In genomic region chr3:133928903-133929607, GRCh38 we compare ENCODE assay signal across 21 cellular contexts. TPM values are rescaled to one million over a fixed set of nuclear protein-coding genes. Genes with fewer than 3 reads are reported as not detected.
DNase-seq lines count a peak whose midpoint lies in the region; ATAC-seq, FAIRE-seq and TF ChIP-seq lines count a peak whose summit lies in the region.
"Had no signal": no experiment of that assay in that cellular context is flagged by ENCODE, and none has a peak within 500 bp of the region (broad histone marks: within the 10 kb centered on the region; RNA-seq: fewer than 3 reads in every experiment).

No MANE protein-coding gene starts in this region.

- ATAC-seq in CD4-positive, alpha-beta T cell (ENCODE audit: poor library complexity), result no peak
- no peak for ATAC-seq in heart left ventricle

- no peak for TF ChIP-seq CTCF in CD4-positive, alpha-beta T cell (IDR thresholded peaks at IDR 0.05)
- TF ChIP-seq CTCF in H1 (IDR thresholded peaks at IDR 0.05; ENCODE audit: control extremely low read depth in 1 of 3, insufficient read depth in 1 of 3, low read depth in 1 of 3, low read length in 3 of 3) (no peak), nephron (IDR thresholded peaks at IDR 0.05; ENCODE audit: unreplicated experiment in 3 of 3) (no peak), heart left ventricle (IDR thresholded peaks at IDR 0.05) (no peak)

- H4K20me1 ChIP-seq in H1 (replicated peaks in 1 of 2; ENCODE audit: control insufficient read depth in 1 of 2, insufficient read depth in 2 of 2, low read length in 2 of 2), result no peaks in the 10 kb centered on the region

- 0 out of 2 replicates have a peak overlapping the region, but pooled peaks have one; percentile 31 for H2BK12ac ChIP-seq in H1 (ENCODE audit: low read depth, low read length)

- H3K56ac ChIP-seq in H1 (replicated peaks; ENCODE audit: insufficient read length, low read depth, low read length), result no peak overlapping the region

- no peaks in the 10 kb centered on the region for H3K36me3 Mint-ChIP-seq in CD4-positive, alpha-beta T cell (ENCODE audit: low read depth)
- H3K36me3 Mint-ChIP-seq in nephron (ENCODE audit: low read depth), result peaks cover 7% of the 10 kb centered on the region
- H3K36me3 Mint-ChIP-seq: stimulated activated memory B cell treated with anti-CD40 and anti-IgM and Interleukin-4, amounts not matched to agents 10 μg/mL and 1 μg/mL and 100 μg/mL, for 72 hours had no signal

- no peak overlapping the region for H3K4ac ChIP-seq in H1 (replicated peaks; ENCODE audit: insufficient read length, low read depth, low read length)

- no peak overlapping the region for H3K23ac ChIP-seq in H1 (ENCODE audit: insufficient read length)

- no peak overlapping the region for H3K9ac ChIP-seq in H1 (replicated peaks in 1 of 4; ENCODE audit: extremely low read depth in 1 of 4, low read depth in 3 of 4, low read length in 3 of 4)

- no peak overlapping the region for H2BK20ac ChIP-seq in H1 (ENCODE audit: low read length)

- CTCF ChIA-PET in CD4-positive, alpha-beta T cell (lab: Charles Lee), result no interaction called here
- CTCF ChIA-PET in H1 (lab: Charles Lee; ENCODE audit: partially characterized antibody), result interaction anchor here (0.6 to 5.1 kb wide), 34 partner anchors 9 to 555 kb away, joined by 3 to 38 read pairs (median 4); no protein-coding TSS in a partner anchor

- no peak overlapping the region for H3K14ac ChIP-seq in H1 (ENCODE audit: insufficient read length)

- POLR2A ChIA-PET in CD4-positive, alpha-beta T cell (lab: Charles Lee), result no interaction called here
- POLR2A ChIA-PET in H1 (lab: Charles Lee; ENCODE audit: partially characterized antibody), result interaction anchor here (0.7 kb wide), 1 partner anchor 278 kb away, joined by 3 read pairs; no protein-coding TSS in a partner anchor

- H3K79me1 ChIP-seq in H1 (ENCODE audit: low read depth, low read length), result no peaks in the 10 kb centered on the region

- no peak overlapping the region for H3K18ac ChIP-seq in H1 (ENCODE audit: extremely low read depth, low read length)

- no peak overlapping the region for H2BK15ac ChIP-seq in H1 (ENCODE audit: low read length)

- peak overlapping the region; percentile 48 for H3K4me3 Mint-ChIP-seq in CD4-positive, alpha-beta T cell
- H3K4me3 Mint-ChIP-seq in nephron, result peak overlapping the region; percentile 52 to 76 (median 71)
- H3K4me3 Mint-ChIP-seq: stimulated activated memory B cell treated with anti-CD40 and anti-IgM and Interleukin-4, amounts not matched to agents 10 μg/mL and 1 μg/mL and 100 μg/mL, for 72 hours had no signal

- H3K27ac ChIP-seq in CD4-positive, alpha-beta T cell (ENCODE audit: low read depth, low read length), result no peak overlapping the region
- H3K27ac ChIP-seq in H1 (ENCODE audit: low read depth, low read length) (no peak overlapping the region), heart left ventricle (no peak overlapping the region)
- H3K27ac ChIP-seq: adrenal gland, HL-60, Peyer's patch, SJCRH30, skin epidermis, WERI-Rb-1 had no signal

- peaks cover 18% of the 10 kb centered on the region for H3K27me3 Mint-ChIP-seq in CD4-positive, alpha-beta T cell
- H3K27me3 Mint-ChIP-seq in nephron (ENCODE audit: low read depth), result peaks cover 32% of the 10 kb centered on the region

- H3K36me3 ChIP-seq in H1 (ENCODE audit: control insufficient read depth in 2 of 4, insufficient read depth in 4 of 4, low read length in 3 of 4), result no peaks in the 10 kb centered on the region
- H3K36me3 ChIP-seq in heart left ventricle, result no peaks in the 10 kb centered on the region
- H3K36me3 ChIP-seq: adrenal gland, Peyer's patch, SJCRH30, WERI-Rb-1 had no signal

- no peak overlapping the region for H2BK5ac ChIP-seq in H1 (ENCODE audit: low read depth, low read length)

- no peak for DNase-seq in CD4-positive, alpha-beta T cell
- peak; percentile 54 for DNase-seq in ELR (ENCODE audit: low read depth)
- DNase-seq in H1 (ENCODE audit: low read depth in 1 of 2, low spot score in 2 of 2), result peak in 1 of 2 experiments; percentile 32
- no peak for DNase-seq in GM19238 (ENCODE audit: insufficient read length, low spot score)
- no peak for DNase-seq in iPS-NIHi7 (ENCODE audit: extremely low spot score)
- no peak for DNase-seq in heart left ventricle
- DNase-seq in NCI-H69 (lab: John Stamatoyannopoulos, UW), result no peak
- DNase-seq: activated effector memory CD4-positive, alpha-beta T cell treated with anti-CD3 and anti-CD28 coated beads, Interleukin-2, amount 50 U/mL, for 16 hours; cortex of kidney; DMS79 treated with DMSO at 0.1 percent for 48 hours; mesenchymal stem cell; NCI-H1436; SJCRH30; WERI-Rb-1 had no signal

- H3K4me1 ChIP-seq in H1 (replicated peaks in 1 of 4; ENCODE audit: control insufficient read depth in 3 of 4, insufficient read depth in 4 of 4, low read length in 3 of 4) (peaks cover 0 to 9% (median 4%) of the 10 kb centered on the region in 4 experiments; a peak in 5 of 7 replicates), heart left ventricle (peaks cover 0 to 18% (median 8%) of the 10 kb centered on the region in 12 donors)

- no peak overlapping the region for H4K91ac ChIP-seq in H1 (replicated peaks; ENCODE audit: insufficient read length, low read length)

- H3K27me3 ChIP-seq in CD4-positive, alpha-beta T cell (ENCODE audit: control insufficient read depth, insufficient read depth, low read length), result no peaks in the 10 kb centered on the region
- H3K27me3 ChIP-seq in H1 (replicated peaks in 1 of 4; ENCODE audit: control insufficient read depth in 3 of 4, extremely low read depth in 1 of 4, insufficient read depth in 3 of 4, low read length in 3 of 4) (peaks cover 0 to 21% (median 16%) of the 10 kb centered on the region in 4 experiments; a peak in 5 of 7 replicates), heart left ventricle (peaks cover 0 to 3% (median 0%) of the 10 kb centered on the region in 9 donors)
- H3K27me3 ChIP-seq: adrenal gland, Peyer's patch, SJCRH30 had no signal

- no peak for FAIRE-seq in H1 (lab: Jason Lieb, UNC)
- FAIRE-seq: GM12892 had no signal

- H3K23me2 ChIP-seq in H1 (ENCODE audit: low read depth, low read length), result peaks cover 6% of the 10 kb centered on the region

- no peak for TF ChIP-seq POLR2A in H1 (IDR thresholded peaks at IDR 0.05; ENCODE audit: control extremely low read depth in 1 of 2, low read depth in 2 of 2, low read length in 2 of 2)
- TF ChIP-seq POLR2A in heart left ventricle (IDR thresholded peaks at IDR 0.05), result no peak

- no peaks in the 10 kb centered on the region for H3K9me3 ChIP-seq in CD4-positive, alpha-beta T cell (ENCODE audit: control insufficient read depth, low read length)
- H3K9me3 ChIP-seq in H1 (ENCODE audit: insufficient read depth in 2 of 2, low read depth in 1 of 2, low read length in 1 of 2) (no peaks in the 10 kb centered on the region), heart left ventricle (no peaks in the 10 kb centered on the region)
- H3K9me3 ChIP-seq: adrenal gland, Peyer's patch, SJCRH30 had no signal

- peaks cover 7% of the 10 kb centered on the region for H3K4me1 Mint-ChIP-seq in CD4-positive, alpha-beta T cell (ENCODE audit: low read depth)
- peaks cover 6% of the 10 kb centered on the region for H3K4me1 Mint-ChIP-seq in nephron

- intact Hi-C loops in CD4-positive, alpha-beta T cell (cut with DNase I, micrococcal nuclease), result loop anchor here (5.0 kb wide), 1 partner anchor 267 kb away; the partner anchor contains the start of gene TOPBP1 (in 2 of the 2)
- intact Hi-C loops in heart left ventricle (cut with DNase I), result loop anchor here in 8 of 10 donors (2.0 to 10.0 kb wide), 7 partner anchors 110 to 1204 kb away; partner anchors contain the start of genes TOPBP1 (in 4 of the 8) and NPHP3 (in 1 of the 8)

- H3K4me2 ChIP-seq in H1 (ENCODE audit: insufficient read depth in 1 of 2, low read depth in 2 of 2, low read length in 2 of 2), result no peak overlapping the region

- H4K8ac ChIP-seq in H1 (ENCODE audit: extremely low read depth, insufficient read depth, low read length), result no peak overlapping the region

- no peak overlapping the region for H4K5ac ChIP-seq in H1 (ENCODE audit: insufficient read length, low read depth, low read length)

- TF ChIP-seq EP300 in H1 (IDR thresholded peaks at IDR 0.05; ENCODE audit: borderline replicate concordance in 1 of 2, low read depth in 2 of 2, low read length in 2 of 2), result no peak

- H2BK120ac ChIP-seq in H1 (replicated peaks; ENCODE audit: low read depth, low read length), result no peak overlapping the region

- no peak overlapping the region for H2AK5ac ChIP-seq in H1 (ENCODE audit: low read depth, low read length)

- H3K4me3 ChIP-seq in H1 (ENCODE audit: extremely low read depth in 1 of 4, insufficient read depth in 2 of 4, low read depth in 3 of 4, low read length in 4 of 4) (no peak overlapping the region), heart left ventricle (no peak overlapping the region)
- H3K4me3 ChIP-seq: adrenal gland, Peyer's patch, SJCRH30, skin epidermis had no signal

- 93% methylated on average over 11 of the region's 14 CpGs; no CpG with 5 or more reads in 1 of the 2 experiments for WGBS in H1 (ENCODE audit: extremely low coverage in 1 of 2, insufficient coverage in 1 of 2, insufficient read length in 1 of 2, insufficient replicate concordance in 2 of 2, low coverage in 1 of 2, low lambda C conversion rate in 2 of 2, missing lambda C conversion rate in 1 of 2), 2 experiments
- 90 to 96% (median 94%) methylated on average over 14 of the region's 14 CpGs for WGBS in heart left ventricle, 4 donors

- H2AFZ ChIP-seq in H1 (ENCODE audit: low read length), result no peak overlapping the region

- H3K9me3 Mint-ChIP-seq in CD4-positive, alpha-beta T cell, result no peaks in the 10 kb centered on the region
- no peaks in the 10 kb centered on the region for H3K9me3 Mint-ChIP-seq in nephron
- H3K9me3 Mint-ChIP-seq: stimulated activated memory B cell treated with anti-CD40 and anti-IgM and Interleukin-4, amounts not matched to agents 10 μg/mL and 1 μg/mL and 100 μg/mL, for 72 hours had no signal

- no peak for TF ChIP-seq RAD21 in H1 (IDR thresholded peaks at IDR 0.05 in 1 of 2, conservative IDR thresholded peaks at IDR 0.05 in 1 of 2; ENCODE audit: low read depth in 2 of 2, low read length in 2 of 2)

- H3K27ac Mint-ChIP-seq in CD4-positive, alpha-beta T cell, result no peak overlapping the region
- peak overlapping the region in 2 of 3 experiments; percentile 30 to 54 for H3K27ac Mint-ChIP-seq in nephron
- H3K27ac Mint-ChIP-seq: stimulated activated memory B cell treated with anti-CD40 and anti-IgM and Interleukin-4, amounts not matched to agents 10 μg/mL and 1 μg/mL and 100 μg/mL, for 72 hours had no signal

- no peaks in the 10 kb centered on the region for H3K79me2 ChIP-seq in H1 (ENCODE audit: control insufficient read depth in 1 of 2, insufficient read depth in 2 of 2, low read length in 2 of 2)

RNA-seq across cellular contexts. Expression of gene RAB6B, which starts 33.4 kb away (rescaled TPM):
- total RNA-seq in CD4-positive, alpha-beta T cell, result not detected
- total RNA-seq in H1 (2021; fragmentation: NEBNext Ultra II Directional; extraction: Animal tissue kit (Norgen Biotek cat#: 25700)), result 15.6 and 16.8 TPM in 2 replicates
- polyA plus RNA-seq in H1 (2011; rRNA removed) (7.9 and 11.2 TPM in 2 replicates), heart left ventricle (10 to 100 TPM; 15.4 to 23.5 TPM)
- 13.5 TPM for polyA plus RNA-seq in H1 (2011; cell fraction: cytosol; rRNA removed)
- polyA plus RNA-seq in H1 (2011; cell fraction: nucleus; rRNA removed), result 12.7 TPM
- 8.9 to 19.8 TPM (median 16.1 TPM) in 4 replicates for polyA plus RNA-seq in H1 (2012, experiment 1 of 2)
- 4.0 TPM for polyA plus RNA-seq in H1 (2012, experiment 2 of 2)
- polyA plus RNA-seq in H1 (2013, experiment 1 of 2), result 3.0 TPM
- 3.0 TPM for polyA plus RNA-seq in H1 (2013, experiment 2 of 2)
- 11.9 and 16.2 TPM in 2 replicates for polyA minus RNA-seq in H1 (2011; rRNA and poly(A)+ RNA removed)
- 7.3 TPM for polyA minus RNA-seq in H1 (2011; cell fraction: cytosol; rRNA and poly(A)+ RNA removed)
- polyA minus RNA-seq in H1 (2011; cell fraction: nucleus; rRNA and poly(A)+ RNA removed), result 5.5 TPM
- total RNA-seq in heart left ventricle, result 10 to 100 TPM; 12.4 to 57.2 (median 44.6) TPM

Comparison
In these comparisons a context has a peak if more than half of its experiments do, and no peak if none do; other contexts are left out.
1. RNA of gene RAB6B, which starts 33.4 kb away (total RNA-seq): 12.4 to 57.2 TPM in heart left ventricle and 15.6 to 16.8 TPM in H1; not detected in CD4-positive, alpha-beta T cell; every median in the first group is over 10 times any median in the second.